1 cellular context compared by ENCODE assay signal in genomic region chr19:52095172-52096014, GRCh38.
A peak's percentile ranks its signal among the peaks of the same experiment; 100 is the strongest.
TF ChIP-seq lines count a peak whose summit lies in the region.

TSS of gene ZNF841 (minus strand) at chr19:52095765. CDS start at chr19:52084801, 10,964 bp downstream.

TF ChIP-seq in GM12878, 131 proteins besides CTCF, POLR2A, EP300 and RAD21 (continued from another document and continues in another):
- TF ChIP-seq, protein P1, sequence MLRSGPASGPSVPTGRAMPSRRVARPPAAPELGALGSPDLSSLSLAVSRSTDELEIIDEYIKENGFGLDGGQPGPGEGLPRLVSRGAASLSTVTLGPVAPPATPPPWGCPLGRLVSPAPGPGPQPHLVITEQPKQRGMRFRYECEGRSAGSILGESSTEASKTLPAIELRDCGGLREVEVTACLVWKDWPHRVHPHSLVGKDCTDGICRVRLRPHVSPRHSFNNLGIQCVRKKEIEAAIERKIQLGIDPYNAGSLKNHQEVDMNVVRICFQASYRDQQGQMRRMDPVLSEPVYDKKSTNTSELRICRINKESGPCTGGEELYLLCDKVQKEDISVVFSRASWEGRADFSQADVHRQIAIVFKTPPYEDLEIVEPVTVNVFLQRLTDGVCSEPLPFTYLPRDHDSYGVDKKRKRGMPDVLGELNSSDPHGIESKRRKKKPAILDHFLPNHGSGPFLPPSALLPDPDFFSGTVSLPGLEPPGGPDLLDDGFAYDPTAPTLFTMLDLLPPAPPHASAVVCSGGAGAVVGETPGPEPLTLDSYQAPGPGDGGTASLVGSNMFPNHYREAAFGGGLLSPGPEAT (IDR thresholded peaks at IDR 0.05; ENCODE audit: low read depth), result no peak
- no peak for TF ChIP-seq ZNF24 (IDR thresholded peaks at IDR 0.05)
- TF ChIP-seq, protein P2, sequence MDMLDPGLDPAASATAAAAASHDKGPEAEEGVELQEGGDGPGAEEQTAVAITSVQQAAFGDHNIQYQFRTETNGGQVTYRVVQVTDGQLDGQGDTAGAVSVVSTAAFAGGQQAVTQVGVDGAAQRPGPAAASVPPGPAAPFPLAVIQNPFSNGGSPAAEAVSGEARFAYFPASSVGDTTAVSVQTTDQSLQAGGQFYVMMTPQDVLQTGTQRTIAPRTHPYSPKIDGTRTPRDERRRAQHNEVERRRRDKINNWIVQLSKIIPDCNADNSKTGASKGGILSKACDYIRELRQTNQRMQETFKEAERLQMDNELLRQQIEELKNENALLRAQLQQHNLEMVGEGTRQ (IDR thresholded peaks at IDR 0.05; ENCODE audit: borderline replicate concordance, low read depth, low read length), result no peak
- TF ChIP-seq BRCA1 (IDR thresholded peaks at IDR 0.05; ENCODE audit: low read depth, low read length), result no peak
- TF ChIP-seq CUX1 (IDR thresholded peaks at IDR 0.05; ENCODE audit: insufficient replicate concordance, low read depth, low read length), result no peak
- TF ChIP-seq, protein P3, sequence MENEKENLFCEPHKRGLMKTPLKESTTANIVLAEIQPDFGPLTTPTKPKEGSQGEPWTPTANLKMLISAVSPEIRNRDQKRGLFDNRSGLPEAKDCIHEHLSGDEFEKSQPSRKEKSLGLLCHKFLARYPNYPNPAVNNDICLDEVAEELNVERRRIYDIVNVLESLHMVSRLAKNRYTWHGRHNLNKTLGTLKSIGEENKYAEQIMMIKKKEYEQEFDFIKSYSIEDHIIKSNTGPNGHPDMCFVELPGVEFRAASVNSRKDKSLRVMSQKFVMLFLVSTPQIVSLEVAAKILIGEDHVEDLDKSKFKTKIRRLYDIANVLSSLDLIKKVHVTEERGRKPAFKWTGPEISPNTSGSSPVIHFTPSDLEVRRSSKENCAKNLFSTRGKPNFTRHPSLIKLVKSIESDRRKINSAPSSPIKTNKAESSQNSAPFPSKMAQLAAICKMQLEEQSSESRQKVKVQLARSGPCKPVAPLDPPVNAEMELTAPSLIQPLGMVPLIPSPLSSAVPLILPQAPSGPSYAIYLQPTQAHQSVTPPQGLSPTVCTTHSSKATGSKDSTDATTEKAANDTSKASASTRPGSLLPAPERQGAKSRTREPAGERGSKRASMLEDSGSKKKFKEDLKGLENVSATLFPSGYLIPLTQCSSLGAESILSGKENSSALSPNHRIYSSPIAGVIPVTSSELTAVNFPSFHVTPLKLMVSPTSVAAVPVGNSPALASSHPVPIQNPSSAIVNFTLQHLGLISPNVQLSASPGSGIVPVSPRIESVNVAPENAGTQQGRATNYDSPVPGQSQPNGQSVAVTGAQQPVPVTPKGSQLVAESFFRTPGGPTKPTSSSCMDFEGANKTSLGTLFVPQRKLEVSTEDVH (IDR thresholded peaks at IDR 0.05; ENCODE audit: low read depth, partially characterized antibody), result no peak
- TF ChIP-seq PML (IDR thresholded peaks at IDR 0.05; ENCODE audit: low read length), result peak; percentile 52; the same call in 1 of the 2 replicates
- TF ChIP-seq E2F4 (IDR thresholded peaks at IDR 0.05; ENCODE audit: low read depth, low read length), result no peak
- no peak for TF ChIP-seq TCF7 (IDR thresholded peaks at IDR 0.05; ENCODE audit: borderline replicate concordance)
- no peak for TF ChIP-seq JUND (IDR thresholded peaks at IDR 0.05; ENCODE audit: low read depth, low read length)
- peak; percentile 74; the same call in 1 of the 2 replicates for TF ChIP-seq SMAD5 (IDR thresholded peaks at IDR 0.05; ENCODE audit: low read depth)
- TF ChIP-seq, protein P4, sequence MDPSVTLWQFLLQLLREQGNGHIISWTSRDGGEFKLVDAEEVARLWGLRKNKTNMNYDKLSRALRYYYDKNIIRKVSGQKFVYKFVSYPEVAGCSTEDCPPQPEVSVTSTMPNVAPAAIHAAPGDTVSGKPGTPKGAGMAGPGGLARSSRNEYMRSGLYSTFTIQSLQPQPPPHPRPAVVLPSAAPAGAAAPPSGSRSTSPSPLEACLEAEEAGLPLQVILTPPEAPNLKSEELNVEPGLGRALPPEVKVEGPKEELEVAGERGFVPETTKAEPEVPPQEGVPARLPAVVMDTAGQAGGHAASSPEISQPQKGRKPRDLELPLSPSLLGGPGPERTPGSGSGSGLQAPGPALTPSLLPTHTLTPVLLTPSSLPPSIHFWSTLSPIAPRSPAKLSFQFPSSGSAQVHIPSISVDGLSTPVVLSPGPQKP (IDR thresholded peaks at IDR 0.05; ENCODE audit: low read depth, low read length), result no peak
- TF ChIP-seq NFXL1 (IDR thresholded peaks at IDR 0.05; ENCODE audit: borderline replicate concordance), result no peak
- no peak for TF ChIP-seq EZH2 (IDR thresholded peaks at IDR 0.05; ENCODE audit: borderline replicate concordance, control insufficient read depth, low read depth, low read length)
- TF ChIP-seq ATF7 (IDR thresholded peaks at IDR 0.05; ENCODE audit: low read depth), result no peak
- no peak for TF ChIP-seq MYB (IDR thresholded peaks at IDR 0.05; ENCODE audit: borderline replicate concordance, low read depth, low read length)
- TF ChIP-seq KLF5 (IDR thresholded peaks at IDR 0.05; ENCODE audit: partially characterized antibody), result no peak
- TF ChIP-seq ZZZ3 (IDR thresholded peaks at IDR 0.05; ENCODE audit: control insufficient read depth, insufficient read length, low read depth), result no peak
- TF ChIP-seq, protein P5, sequence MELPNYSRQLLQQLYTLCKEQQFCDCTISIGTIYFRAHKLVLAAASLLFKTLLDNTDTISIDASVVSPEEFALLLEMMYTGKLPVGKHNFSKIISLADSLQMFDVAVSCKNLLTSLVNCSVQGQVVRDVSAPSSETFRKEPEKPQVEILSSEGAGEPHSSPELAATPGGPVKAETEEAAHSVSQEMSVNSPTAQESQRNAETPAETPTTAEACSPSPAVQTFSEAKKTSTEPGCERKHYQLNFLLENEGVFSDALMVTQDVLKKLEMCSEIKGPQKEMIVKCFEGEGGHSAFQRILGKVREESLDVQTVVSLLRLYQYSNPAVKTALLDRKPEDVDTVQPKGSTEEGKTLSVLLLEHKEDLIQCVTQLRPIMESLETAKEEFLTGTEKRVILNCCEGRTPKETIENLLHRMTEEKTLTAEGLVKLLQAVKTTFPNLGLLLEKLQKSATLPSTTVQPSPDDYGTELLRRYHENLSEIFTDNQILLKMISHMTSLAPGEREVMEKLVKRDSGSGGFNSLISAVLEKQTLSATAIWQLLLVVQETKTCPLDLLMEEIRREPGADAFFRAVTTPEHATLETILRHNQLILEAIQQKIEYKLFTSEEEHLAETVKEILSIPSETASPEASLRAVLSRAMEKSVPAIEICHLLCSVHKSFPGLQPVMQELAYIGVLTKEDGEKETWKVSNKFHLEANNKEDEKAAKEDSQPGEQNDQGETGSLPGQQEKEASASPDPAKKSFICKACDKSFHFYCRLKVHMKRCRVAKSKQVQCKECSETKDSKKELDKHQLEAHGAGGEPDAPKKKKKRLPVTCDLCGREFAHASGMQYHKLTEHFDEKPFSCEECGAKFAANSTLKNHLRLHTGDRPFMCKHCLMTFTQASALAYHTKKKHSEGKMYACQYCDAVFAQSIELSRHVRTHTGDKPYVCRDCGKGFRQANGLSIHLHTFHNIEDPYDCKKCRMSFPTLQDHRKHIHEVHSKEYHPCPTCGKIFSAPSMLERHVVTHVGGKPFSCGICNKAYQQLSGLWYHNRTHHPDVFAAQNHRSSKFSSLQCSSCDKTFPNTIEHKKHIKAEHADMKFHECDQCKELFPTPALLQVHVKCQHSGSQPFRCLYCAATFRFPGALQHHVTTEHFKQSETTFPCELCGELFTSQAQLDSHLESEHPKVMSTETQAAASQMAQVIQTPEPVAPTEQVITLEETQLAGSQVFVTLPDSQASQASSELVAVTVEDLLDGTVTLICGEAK (IDR thresholded peaks at IDR 0.05; ENCODE audit: borderline replicate concordance), result peak; percentile 84
- no peak for TF ChIP-seq TCF12 (IDR thresholded peaks at IDR 0.05; ENCODE audit: low read depth, low read length)
- TF ChIP-seq MLLT1 (IDR thresholded peaks at IDR 0.05), result no peak
- peak; percentile 92 to 95 for TF ChIP-seq SRF (IDR thresholded peaks at IDR 0.05; ENCODE audit: low read depth in 2 of 2, low read length in 2 of 2)
- TF ChIP-seq SMARCA5 (IDR thresholded peaks at IDR 0.05), result no peak
- peak; percentile 63; the same call in 2 of the 3 replicates for TF ChIP-seq POU2F2 (IDR thresholded peaks at IDR 0.05; ENCODE audit: borderline replicate concordance, low read depth, low read length)
- no peak for TF ChIP-seq CBFB (IDR thresholded peaks at IDR 0.05; ENCODE audit: low read depth)
- TF ChIP-seq, protein P6, sequence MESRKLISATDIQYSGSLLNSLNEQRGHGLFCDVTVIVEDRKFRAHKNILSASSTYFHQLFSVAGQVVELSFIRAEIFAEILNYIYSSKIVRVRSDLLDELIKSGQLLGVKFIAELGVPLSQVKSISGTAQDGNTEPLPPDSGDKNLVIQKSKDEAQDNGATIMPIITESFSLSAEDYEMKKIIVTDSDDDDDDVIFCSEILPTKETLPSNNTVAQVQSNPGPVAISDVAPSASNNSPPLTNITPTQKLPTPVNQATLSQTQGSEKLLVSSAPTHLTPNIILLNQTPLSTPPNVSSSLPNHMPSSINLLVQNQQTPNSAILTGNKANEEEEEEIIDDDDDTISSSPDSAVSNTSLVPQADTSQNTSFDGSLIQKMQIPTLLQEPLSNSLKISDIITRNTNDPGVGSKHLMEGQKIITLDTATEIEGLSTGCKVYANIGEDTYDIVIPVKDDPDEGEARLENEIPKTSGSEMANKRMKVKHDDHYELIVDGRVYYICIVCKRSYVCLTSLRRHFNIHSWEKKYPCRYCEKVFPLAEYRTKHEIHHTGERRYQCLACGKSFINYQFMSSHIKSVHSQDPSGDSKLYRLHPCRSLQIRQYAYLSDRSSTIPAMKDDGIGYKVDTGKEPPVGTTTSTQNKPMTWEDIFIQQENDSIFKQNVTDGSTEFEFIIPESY (IDR thresholded peaks at IDR 0.05), result no peak
- TF ChIP-seq E4F1 (IDR thresholded peaks at IDR 0.05; ENCODE audit: borderline replicate concordance, partially characterized antibody), result no peak
- TF ChIP-seq POLR2AphosphoS5 (IDR thresholded peaks at IDR 0.05; ENCODE audit: low read length), result peak; percentile 88
- TF ChIP-seq ETV6 (conservative IDR thresholded peaks at IDR 0.05 in 1 of 2, IDR thresholded peaks at IDR 0.05 in 1 of 2; ENCODE audit: borderline replicate concordance in 1 of 2, low read depth in 1 of 2), result peak in 1 of 2 experiments; percentile 70; a peak in 2 of 4 replicates
- TF ChIP-seq SREBF2 (IDR thresholded peaks at IDR 0.05; ENCODE audit: low read length), result no peak
